ENCODE assay signal across 26 cellular contexts in the genomic region with DNA sequence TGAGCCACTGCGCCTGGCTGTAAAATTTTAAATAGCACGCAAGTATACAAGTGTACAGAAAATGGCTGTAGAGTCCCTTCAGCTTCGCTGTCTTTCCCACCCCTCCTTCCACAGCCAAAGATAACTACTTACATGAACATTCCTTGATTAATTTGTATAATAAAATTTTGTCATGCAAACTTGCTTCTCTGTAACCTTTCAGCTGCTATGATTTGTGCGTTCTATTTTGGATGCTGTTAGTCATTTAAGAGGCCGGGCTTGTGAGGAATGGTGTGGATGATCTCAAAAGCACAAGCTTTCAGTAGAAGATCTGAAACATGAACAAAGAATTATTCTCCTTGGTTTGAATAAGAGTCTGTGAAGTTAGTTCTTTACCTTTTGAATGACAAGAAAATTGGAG.
DNase-seq lines count a peak whose midpoint lies in the region; ATAC-seq and TF ChIP-seq lines count a peak whose summit lies in the region.
"Had no signal": no experiment of that assay in that cellular context is flagged by ENCODE, and none has a peak within 500 bp of the region (broad histone marks: within the 10 kb centered on the region; RNA-seq: fewer than 3 reads in every experiment).

No MANE protein-coding gene starts in this region.

- POLR2A ChIA-PET in CD4-positive, alpha-beta memory T cell (lab: Charles Lee; ENCODE audit: partially characterized antibody), result no interaction called here

- H3K4me1 ChIP-seq in rectal smooth muscle tissue (ENCODE audit: control insufficient read depth, insufficient read depth, low read length) (peaks cover 6% of the 10 kb centered on the region), left lung (no peaks in the 10 kb centered on the region)
- H3K4me1 ChIP-seq in CD4-positive, alpha-beta memory T cell (ENCODE audit: insufficient read depth, low read length), result no peaks in the 10 kb centered on the region
- H3K4me1 ChIP-seq: body of pancreas, SJSA1 had no signal

- no peak for ATAC-seq in HG02678 (IDR thresholded peaks at IDR 0.05; ENCODE audit: unreplicated experiment)
- ATAC-seq in left lung, result no peak
- ATAC-seq: body of pancreas; CD8-positive, alpha-beta T cell; effector memory CD8-positive, alpha-beta T cell; HepG2; left lobe of liver; Panc1 had no signal

- H3K4me3 ChIP-seq in AG10803 (ENCODE audit: low read length) (no peak overlapping the region), fibroblast of the aortic adventitia (ENCODE audit: low read depth, low read length) (no peak overlapping the region), rectal smooth muscle tissue (ENCODE audit: low read length) (no peak overlapping the region), left lung (no peak overlapping the region)
- H3K4me3 ChIP-seq in CD4-positive, alpha-beta memory T cell (ENCODE audit: low read length in 2 of 2), result no peak overlapping the region
- H3K4me3 ChIP-seq: body of pancreas, esophagus muscularis mucosa, SJSA1 had no signal

- CTCF ChIA-PET in CD4-positive, alpha-beta memory T cell (lab: Charles Lee; ENCODE audit: partially characterized antibody), result no interaction called here

- peak overlapping the region; percentile 41 for H3K27ac ChIP-seq in rectal smooth muscle tissue (ENCODE audit: low read depth, low read length)
- no peak overlapping the region for H3K27ac ChIP-seq in left lung
- H3K27ac ChIP-seq in CD4-positive, alpha-beta memory T cell (ENCODE audit: low read depth, low read length), result no peak overlapping the region
- H3K27ac ChIP-seq: body of pancreas, SJSA1 had no signal

- TF ChIP-seq CTCF in AG10803 (conservative IDR thresholded peaks at IDR 0.05; ENCODE audit: low read length) (no peak), fibroblast of the aortic adventitia (IDR thresholded peaks at IDR 0.05; ENCODE audit: insufficient read depth, low read length) (no peak), left lung (IDR thresholded peaks at IDR 0.05) (no peak)

- H3K9me3 Mint-ChIP-seq in CD4-positive, alpha-beta memory T cell, result peaks cover 0 to 5% (median 1%) of the 10 kb centered on the region in 8 donors
- H3K9me3 Mint-ChIP-seq: activated CD4-positive, alpha-beta T cell treated with anti-CD3 and anti-CD28 coated beads, Interleukin-2, amount 10 ng/mL, durations not matched to agents 7 days and 5 days; activated naive CD8-positive, alpha-beta T cell treated with anti-CD3 and anti-CD28 coated beads for 36 hours; effector memory CD8-positive, alpha-beta T cell had no signal

- H3K36me3 ChIP-seq in rectal smooth muscle tissue (ENCODE audit: control insufficient read depth, insufficient read depth, low read length) (no peaks in the 10 kb centered on the region), left lung (no peaks in the 10 kb centered on the region)
- H3K36me3 ChIP-seq in CD4-positive, alpha-beta memory T cell (ENCODE audit: insufficient read depth, low read length), result no peaks in the 10 kb centered on the region
- H3K36me3 ChIP-seq: esophagus muscularis mucosa, SJSA1 had no signal

- H3K27ac Mint-ChIP-seq in CD4-positive, alpha-beta memory T cell, result no peak overlapping the region
- H3K27ac Mint-ChIP-seq: activated CD4-positive, alpha-beta T cell treated with anti-CD3 and anti-CD28 coated beads, Interleukin-2, amount 10 ng/mL, durations not matched to agents 7 days and 5 days; activated naive CD8-positive, alpha-beta T cell treated with anti-CD3 and anti-CD28 coated beads for 36 hours; CD8-positive, alpha-beta T cell; effector memory CD8-positive, alpha-beta T cell had no signal

- H3K4me1 Mint-ChIP-seq in CD4-positive, alpha-beta memory T cell, result no peaks in the 10 kb centered on the region
- H3K4me1 Mint-ChIP-seq: activated naive CD8-positive, alpha-beta T cell treated with anti-CD3 and anti-CD28 coated beads for 36 hours had no signal

- no peaks in the 10 kb centered on the region for H3K27me3 Mint-ChIP-seq in CD4-positive, alpha-beta memory T cell
- H3K27me3 Mint-ChIP-seq: activated CD4-positive, alpha-beta T cell treated with anti-CD3 and anti-CD28 coated beads, Interleukin-2, amount 10 ng/mL, durations not matched to agents 7 days and 5 days; activated naive CD8-positive, alpha-beta T cell treated with anti-CD3 and anti-CD28 coated beads for 36 hours; effector memory CD8-positive, alpha-beta T cell had no signal

- no peaks in the 10 kb centered on the region for H3K36me3 Mint-ChIP-seq in CD4-positive, alpha-beta memory T cell
- H3K36me3 Mint-ChIP-seq: activated naive CD8-positive, alpha-beta T cell treated with anti-CD3 and anti-CD28 coated beads for 36 hours; CD8-positive, alpha-beta T cell had no signal

- H3K4me3 Mint-ChIP-seq in CD4-positive, alpha-beta memory T cell, result no peak overlapping the region
- H3K4me3 Mint-ChIP-seq: activated CD4-positive, alpha-beta T cell treated with anti-CD3 and anti-CD28 coated beads, Interleukin-2, amount 10 ng/mL, durations not matched to agents 7 days and 5 days; activated naive CD8-positive, alpha-beta T cell treated with anti-CD3 and anti-CD28 coated beads for 36 hours; CD8-positive, alpha-beta T cell; effector memory CD8-positive, alpha-beta T cell had no signal

- DNase-seq in AG10803 (ENCODE audit: low read depth) (peak; percentile 63), LHCN-M2 (ENCODE audit: low read depth) (peak; percentile 50), fibroblast of the aortic adventitia (ENCODE audit: low read depth) (peak; percentile 63), left lung (no peak), cerebellar nuclear complex (lab: John Stamatoyannopoulos, UW) (no peak)
- no peak for DNase-seq in CD4-positive, alpha-beta memory T cell
- DNase-seq: activated CD4-positive, alpha-beta T cell treated with anti-CD3 and anti-CD28 coated beads, Interleukin-2, amount 10 ng/mL, durations not matched to agents 7 days and 5 days; activated naive CD8-positive, alpha-beta T cell treated with anti-CD3 and anti-CD28 coated beads for 36 hours; body of pancreas; CD8-positive, alpha-beta T cell; DMS153; effector memory CD8-positive, alpha-beta T cell; GDM1; midbrain; NCI-H1417; NCI-H2107; NCI-H510A treated with DMSO at 0.1 percent for 48 hours; posterior cingulate gyrus; substantia nigra had no signal

- no peaks in the 10 kb centered on the region for H3K9me3 ChIP-seq in left lung
- H3K9me3 ChIP-seq in CD4-positive, alpha-beta memory T cell (ENCODE audit: control insufficient read depth in 1 of 2, low read length in 2 of 2), result no peaks in the 10 kb centered on the region
- H3K9me3 ChIP-seq: body of pancreas, esophagus muscularis mucosa, SJSA1 had no signal

- intact Hi-C loops in left lung (cut with DNase I), result no loop called here
- intact Hi-C loops in CD4-positive, alpha-beta memory T cell (cut with micrococcal nuclease), result no loop called here

- H3K27me3 ChIP-seq in rectal smooth muscle tissue (ENCODE audit: control insufficient read depth, insufficient read depth, low read length), result no peaks in the 10 kb centered on the region
- no peaks in the 10 kb centered on the region for H3K27me3 ChIP-seq in left lung
- no peaks in the 10 kb centered on the region for H3K27me3 ChIP-seq in CD4-positive, alpha-beta memory T cell (ENCODE audit: insufficient read depth, low read length)
- H3K27me3 ChIP-seq: body of pancreas, esophagus muscularis mucosa, SJSA1 had no signal

- H3K9ac ChIP-seq in rectal smooth muscle tissue (ENCODE audit: low read length), result no peak overlapping the region

Comparison
In these comparisons a context has a peak if more than half of its experiments do, and no peak if none do; other contexts are left out.
1. DNase-seq: peak in AG10803 (single experiment), LHCN-M2 (single experiment) and fibroblast of the aortic adventitia (single experiment); none in left lung (0 of 2), cerebellar nuclear complex (0 of 2) and CD4-positive, alpha-beta memory T cell (0 of 5).